1 cellular context compared by ENCODE assay signal in genomic region chr11:113378692-113379091, GRCh38.
TF ChIP-seq lines count a peak whose summit lies in the region.

No MANE protein-coding gene starts in this region.

TF ChIP-seq in K562, 482 proteins besides CTCF, POLR2A, EP300 and RAD21:
- TF ChIP-seq ZNF24 (IDR thresholded peaks at IDR 0.05) (peak; percentile 77), NCOA1 (IDR thresholded peaks at IDR 0.05; ENCODE audit: low read depth) (no peak)
